Comparison of ENCODE assay signal across 10 cellular contexts in the genomic region with DNA sequence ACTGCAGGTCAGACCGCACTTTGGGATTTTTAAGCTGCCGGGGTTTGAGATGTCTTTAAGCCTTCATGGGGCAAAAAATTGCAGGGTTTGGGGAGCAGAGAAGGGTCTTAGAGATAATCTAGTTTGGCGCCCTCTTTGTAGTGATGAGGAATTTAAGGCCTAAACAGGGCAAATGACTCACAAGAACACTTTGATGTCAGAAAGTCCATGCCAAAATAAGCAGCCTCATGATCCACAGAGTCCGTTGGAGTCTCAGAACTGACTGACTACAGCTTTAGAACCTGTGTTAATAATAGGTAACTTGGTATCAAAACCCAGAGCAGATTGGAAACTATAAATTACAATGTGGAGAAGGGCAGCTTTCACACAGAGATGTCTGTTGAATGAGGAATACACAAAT.
"Had no signal": no experiment of that assay in that cellular context is flagged by ENCODE, and none has a peak within 500 bp of the region (broad histone marks: within the 10 kb centered on the region; RNA-seq: fewer than 3 reads in every experiment).

No MANE protein-coding gene starts in this region.

- H3K4me1 Mint-ChIP-seq: activated naive CD8-positive, alpha-beta T cell treated with anti-CD3 and anti-CD28 coated beads, Interleukin-2, amount 50 U/mL, for 24 hours; activated T-helper 17 cell treated with anti-CD3 and anti-CD28 coated beads, Interleukin-2, amount 50 U/mL, for 72 hours; stimulated activated effector memory CD8-positive, alpha-beta T cell treated with anti-CD3 and anti-CD28 coated beads, Interleukin-12 subunit alpha, Interleukin-12 subunit beta, amount 100 ng/mL, for 72 hours had no signal

- H3K27ac Mint-ChIP-seq: activated naive CD8-positive, alpha-beta T cell treated with anti-CD3 and anti-CD28 coated beads, Interleukin-2, amount 50 U/mL, for 24 hours; activated T-helper 17 cell treated with anti-CD3 and anti-CD28 coated beads, Interleukin-2, amount 50 U/mL, for 72 hours; stimulated activated effector memory CD8-positive, alpha-beta T cell treated with anti-CD3 and anti-CD28 coated beads, Interleukin-12 subunit alpha, Interleukin-12 subunit beta, amount 100 ng/mL, for 72 hours had no signal

- H3K27me3 ChIP-seq: esophagus muscularis mucosa, thyroid gland had no signal

- DNase-seq: activated naive CD4-positive, alpha-beta T cell treated with Interleukin-2 at 50 U/mL for 16 hours; activated naive CD8-positive, alpha-beta T cell treated with anti-CD3 and anti-CD28 coated beads, Interleukin-2, amount 50 U/mL, for 24 hours; activated T-cell treated with anti-CD3 and anti-CD28 coated beads for 4 hours; aorta; foreskin melanocyte; thyroid gland had no signal

- H3K9me3 ChIP-seq: esophagus muscularis mucosa, thyroid gland had no signal

- H3K4me3 ChIP-seq: esophagus muscularis mucosa, thyroid gland had no signal

- H3K27ac ChIP-seq: esophagus muscularis mucosa, thyroid gland had no signal

- H3K4me3 Mint-ChIP-seq: activated naive CD8-positive, alpha-beta T cell treated with anti-CD3 and anti-CD28 coated beads, Interleukin-2, amount 50 U/mL, for 24 hours; activated T-helper 17 cell treated with anti-CD3 and anti-CD28 coated beads, Interleukin-2, amount 50 U/mL, for 72 hours; neural crest cell; stimulated activated effector memory CD8-positive, alpha-beta T cell treated with anti-CD3 and anti-CD28 coated beads, Interleukin-12 subunit alpha, Interleukin-12 subunit beta, amount 100 ng/mL, for 72 hours had no signal

- H3K4me1 ChIP-seq: thyroid gland had no signal

- H3K9me3 Mint-ChIP-seq: activated naive CD8-positive, alpha-beta T cell treated with anti-CD3 and anti-CD28 coated beads, Interleukin-2, amount 50 U/mL, for 24 hours; activated T-helper 17 cell treated with anti-CD3 and anti-CD28 coated beads, Interleukin-2, amount 50 U/mL, for 72 hours; neural crest cell; stimulated activated effector memory CD8-positive, alpha-beta T cell treated with anti-CD3 and anti-CD28 coated beads, Interleukin-12 subunit alpha, Interleukin-12 subunit beta, amount 100 ng/mL, for 72 hours had no signal

- H3K27me3 Mint-ChIP-seq: activated T-helper 17 cell treated with anti-CD3 and anti-CD28 coated beads, Interleukin-2, amount 50 U/mL, for 72 hours had no signal

- H3K36me3 Mint-ChIP-seq: stimulated activated effector memory CD8-positive, alpha-beta T cell treated with anti-CD3 and anti-CD28 coated beads, Interleukin-12 subunit alpha, Interleukin-12 subunit beta, amount 100 ng/mL, for 72 hours had no signal

- H3K36me3 ChIP-seq: thyroid gland had no signal

- ATAC-seq: activated naive CD8-positive, alpha-beta T cell treated with anti-CD3 and anti-CD28 coated beads, Interleukin-2, amount 50 U/mL, for 24 hours; activated T-helper 17 cell treated with anti-CD3 and anti-CD28 coated beads, Interleukin-2, amount 50 U/mL, for 72 hours; stimulated activated effector memory CD8-positive, alpha-beta T cell treated with anti-CD3 and anti-CD28 coated beads, Interleukin-12 subunit alpha, Interleukin-12 subunit beta, amount 100 ng/mL, for 72 hours had no signal
